11 cellular contexts compared by ENCODE assay signal in the genomic region with DNA sequence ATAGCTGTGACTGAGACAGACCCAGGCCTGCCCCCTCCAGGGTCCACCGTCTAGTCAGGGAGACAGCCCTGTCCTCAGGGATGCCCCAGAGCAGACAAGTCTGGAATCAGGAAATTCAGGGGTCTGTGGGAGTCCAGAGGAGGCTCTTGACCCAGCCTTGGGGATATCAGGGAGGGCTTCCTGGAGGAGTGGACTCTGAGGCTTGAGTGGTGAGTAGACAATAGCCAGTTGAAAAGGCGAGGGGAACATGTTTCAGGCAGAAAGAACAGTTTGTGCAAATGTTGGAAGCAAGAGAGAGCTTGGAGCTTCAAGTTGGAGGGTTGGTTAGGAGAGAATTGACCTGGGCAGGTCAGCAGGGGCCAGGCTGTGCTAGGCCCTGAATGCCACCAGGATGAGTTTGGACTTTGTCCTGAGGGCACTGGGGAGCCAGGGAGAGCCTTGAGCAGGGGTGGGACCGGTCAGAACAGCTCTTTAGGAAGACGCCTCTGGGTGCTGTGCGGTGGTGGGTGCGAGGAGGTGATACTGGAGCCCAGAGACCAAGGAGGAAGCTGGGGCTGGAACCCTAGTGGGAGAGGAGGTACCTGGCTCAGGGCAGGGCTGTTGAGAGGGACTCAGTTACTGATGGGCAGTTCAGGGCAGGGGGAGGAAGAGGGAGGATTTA. TPM values are rescaled to one million over a fixed set of nuclear protein-coding genes. Genes with fewer than 3 reads are reported as not detected.
DNase-seq lines count a peak whose midpoint lies in the region; ATAC-seq, FAIRE-seq and TF ChIP-seq lines count a peak whose summit lies in the region.
"Had no signal": no experiment of that assay in that cellular context is flagged by ENCODE, and none has a peak within 500 bp of the region (broad histone marks: within the 10 kb centered on the region; RNA-seq: fewer than 3 reads in every experiment).

No MANE protein-coding gene starts in this region.

- no peaks in the 10 kb centered on the region for H3K9me3 Mint-ChIP-seq in activated CD4-positive, alpha-beta T cell treated with anti-CD3 and anti-CD28 coated beads, Interleukin-2, amount 10 ng/mL, durations not matched to agents 24 days and 14 days
- H3K9me3 Mint-ChIP-seq in activated CD4-positive, alpha-beta memory T cell treated with anti-CD3 and anti-CD28 coated beads for 36 hours, result no peaks in the 10 kb centered on the region
- H3K9me3 Mint-ChIP-seq in stimulated activated naive B cell treated with anti-CD40 and anti-IgM and Interleukin-4, amounts not matched to agents 10 μg/mL and 1 μg/mL and 100 μg/mL, for 72 hours, result no peaks in the 10 kb centered on the region

- FAIRE-seq in kidney (lab: Jason Lieb, UNC), result no peak

- peak overlapping the region in 1 of 2 donors; percentile 90 for H3K9ac ChIP-seq in kidney (ENCODE audit: low read length in 2 of 2)

- ATAC-seq in stimulated activated naive B cell treated with anti-CD40 and anti-IgM and Interleukin-4, amounts not matched to agents 10 μg/mL and 1 μg/mL and 100 μg/mL, for 72 hours (replicated peaks), result no peak
- no peak for ATAC-seq in GM18867 (IDR thresholded peaks at IDR 0.05; ENCODE audit: unreplicated experiment)

- POLR2A ChIA-PET in activated CD4-positive, alpha-beta memory T cell treated with anti-CD3 and anti-CD28 coated beads for 36 hours (lab: Charles Lee), result no interaction called here

- H3K9me3 ChIP-seq in kidney (ENCODE audit: control insufficient read depth in 1 of 2, low read length in 2 of 2), result no peaks in the 10 kb centered on the region

- H3K27ac ChIP-seq in kidney (ENCODE audit: low read depth in 2 of 2, low read length in 2 of 2), result no peak overlapping the region

- H3K27me3 Mint-ChIP-seq in activated CD4-positive, alpha-beta T cell treated with anti-CD3 and anti-CD28 coated beads, Interleukin-2, amount 10 ng/mL, durations not matched to agents 24 days and 14 days, result peaks cover 2% of the 10 kb centered on the region
- H3K27me3 Mint-ChIP-seq in activated CD4-positive, alpha-beta memory T cell treated with anti-CD3 and anti-CD28 coated beads for 36 hours, result no peaks in the 10 kb centered on the region
- no peaks in the 10 kb centered on the region for H3K27me3 Mint-ChIP-seq in stimulated activated naive B cell treated with anti-CD40 and anti-IgM and Interleukin-4, amounts not matched to agents 10 μg/mL and 1 μg/mL and 100 μg/mL, for 72 hours

- peaks cover 14 to 24% of the 10 kb centered on the region in 2 donors for H3K36me3 ChIP-seq in kidney (ENCODE audit: control insufficient read depth in 1 of 2, insufficient read depth in 2 of 2, low read length in 2 of 2)

- peak overlapping the region; percentile 96 for H3K4me3 Mint-ChIP-seq in activated CD4-positive, alpha-beta T cell treated with anti-CD3 and anti-CD28 coated beads, Interleukin-2, amount 10 ng/mL, durations not matched to agents 24 days and 14 days
- H3K4me3 Mint-ChIP-seq in activated CD4-positive, alpha-beta memory T cell treated with anti-CD3 and anti-CD28 coated beads for 36 hours, result peak overlapping the region; percentile 37
- H3K4me3 Mint-ChIP-seq in stimulated activated naive B cell treated with anti-CD40 and anti-IgM and Interleukin-4, amounts not matched to agents 10 μg/mL and 1 μg/mL and 100 μg/mL, for 72 hours, result peak overlapping the region in 1 of 2 donors; percentile 18

- no peak for TF ChIP-seq CTCF in kidney (IDR thresholded peaks at IDR 0.05; ENCODE audit: borderline replicate concordance, extremely low read depth, insufficient read depth)

- H3K4me3 ChIP-seq in kidney (ENCODE audit: low read length in 2 of 2), result no peak overlapping the region

- H3K4me1 Mint-ChIP-seq in activated CD4-positive, alpha-beta T cell treated with anti-CD3 and anti-CD28 coated beads, Interleukin-2, amount 10 ng/mL, durations not matched to agents 24 days and 14 days, result peaks cover 39% of the 10 kb centered on the region
- H3K4me1 Mint-ChIP-seq in activated CD4-positive, alpha-beta memory T cell treated with anti-CD3 and anti-CD28 coated beads for 36 hours (ENCODE audit: low read depth), result peaks cover 34% of the 10 kb centered on the region
- peaks cover 29 to 50% of the 10 kb centered on the region in 2 donors for H3K4me1 Mint-ChIP-seq in stimulated activated naive B cell treated with anti-CD40 and anti-IgM and Interleukin-4, amounts not matched to agents 10 μg/mL and 1 μg/mL and 100 μg/mL, for 72 hours

- no peak for DNase-seq in activated CD4-positive, alpha-beta T cell treated with anti-CD3 and anti-CD28 coated beads, Interleukin-2, amount 10 ng/mL, durations not matched to agents 24 days and 14 days
- DNase-seq in activated CD4-positive, alpha-beta T cell treated with anti-CD3 and anti-CD28 coated beads for 1 hour, result no peak
- no peak for DNase-seq in activated CD4-positive, alpha-beta memory T cell treated with anti-CD3 and anti-CD28 coated beads for 36 hours
- peak; percentile 75 for DNase-seq in kidney
- DNase-seq in stimulated activated naive B cell treated with anti-CD40 and anti-IgM and Interleukin-4, amounts not matched to agents 10 μg/mL and 1 μg/mL and 100 μg/mL, for 72 hours, result no peak
- no peak for DNase-seq in NCI-H510A (lab: John Stamatoyannopoulos, UW)
- no peak for DNase-seq in EL
- DNase-seq: NCI-H2171, SHP77 treated with DMSO at 0.1 percent for 48 hours had no signal

- peaks cover 51% of the 10 kb centered on the region for H3K36me3 Mint-ChIP-seq in activated CD4-positive, alpha-beta T cell treated with anti-CD3 and anti-CD28 coated beads, Interleukin-2, amount 10 ng/mL, durations not matched to agents 24 days and 14 days (ENCODE audit: low read depth)
- H3K36me3 Mint-ChIP-seq in activated CD4-positive, alpha-beta memory T cell treated with anti-CD3 and anti-CD28 coated beads for 36 hours, result peaks cover 39% of the 10 kb centered on the region
- H3K36me3 Mint-ChIP-seq in stimulated activated naive B cell treated with anti-CD40 and anti-IgM and Interleukin-4, amounts not matched to agents 10 μg/mL and 1 μg/mL and 100 μg/mL, for 72 hours, result peaks cover 34 to 41% of the 10 kb centered on the region in 2 donors

- H3K4me1 ChIP-seq in kidney (ENCODE audit: control insufficient read depth in 1 of 2, insufficient read depth in 1 of 2, low read depth in 1 of 2, low read length in 2 of 2), result peaks cover 8 to 12% of the 10 kb centered on the region in 2 donors

- intact Hi-C loops in activated CD4-positive, alpha-beta T cell treated with anti-CD3 and anti-CD28 coated beads, Interleukin-2, amount 10 ng/mL, durations not matched to agents 24 days and 14 days (cut with micrococcal nuclease), result no loop called here
- intact Hi-C loops in activated CD4-positive, alpha-beta memory T cell treated with anti-CD3 and anti-CD28 coated beads for 36 hours (cut with micrococcal nuclease), result loop anchor here (5.0 kb wide), 1 partner anchor 348 kb away; a partner anchor contains a TSS
- intact Hi-C loops in kidney (cut with DNase I), result no loop called here

- CTCF ChIA-PET in activated CD4-positive, alpha-beta memory T cell treated with anti-CD3 and anti-CD28 coated beads for 36 hours (lab: Charles Lee), result interaction anchor here (1.0 kb wide), 1 partner anchor 15 kb away, joined by 5 read pairs; no protein-coding TSS in a partner anchor

- no peak overlapping the region for H3K27ac Mint-ChIP-seq in activated CD4-positive, alpha-beta T cell treated with anti-CD3 and anti-CD28 coated beads, Interleukin-2, amount 10 ng/mL, durations not matched to agents 24 days and 14 days
- peak overlapping the region; percentile 51 for H3K27ac Mint-ChIP-seq in activated CD4-positive, alpha-beta memory T cell treated with anti-CD3 and anti-CD28 coated beads for 36 hours
- H3K27ac Mint-ChIP-seq in stimulated activated naive B cell treated with anti-CD40 and anti-IgM and Interleukin-4, amounts not matched to agents 10 μg/mL and 1 μg/mL and 100 μg/mL, for 72 hours, result peak overlapping the region; percentile 68

RNA-seq across cellular contexts. Expression of a gene that starts 2.7 kb away (rescaled TPM):
- 40.6 and 44.6 TPM in 2 replicates for total RNA-seq in activated CD4-positive, alpha-beta T cell treated with anti-CD3 and anti-CD28 coated beads, Interleukin-2, amount 10 ng/mL, durations not matched to agents 24 days and 14 days
- total RNA-seq in activated CD4-positive, alpha-beta memory T cell treated with anti-CD3 and anti-CD28 coated beads for 36 hours, result 10 to 100 TPM; 32.7 to 39.1 TPM
- 49.0 TPM for total RNA-seq in kidney
- 14.0 TPM for polyA plus RNA-seq in kidney (ENCODE audit: insufficient read depth, low read depth, low replicate concordance)

RNA-seq across cellular contexts. Expression of a gene that starts 15.7 kb away (rescaled TPM):
- total RNA-seq in activated CD4-positive, alpha-beta T cell treated with anti-CD3 and anti-CD28 coated beads, Interleukin-2, amount 10 ng/mL, durations not matched to agents 24 days and 14 days, result 10.6 and 11.0 TPM in 2 replicates
- total RNA-seq in activated CD4-positive, alpha-beta memory T cell treated with anti-CD3 and anti-CD28 coated beads for 36 hours, result 10 to 100 TPM; 12.4 to 13.7 TPM
- total RNA-seq in kidney, result 28.4 TPM
- polyA plus RNA-seq in kidney (ENCODE audit: insufficient read depth, low read depth, low replicate concordance), result 17.0 TPM

RNA-seq across cellular contexts. Expression of a gene that starts 28.0 kb away (rescaled TPM):
- 17.4 and 17.6 TPM in 2 replicates for total RNA-seq in activated CD4-positive, alpha-beta T cell treated with anti-CD3 and anti-CD28 coated beads, Interleukin-2, amount 10 ng/mL, durations not matched to agents 24 days and 14 days
- 10 to 100 TPM; 13.8 to 14.6 TPM for total RNA-seq in activated CD4-positive, alpha-beta memory T cell treated with anti-CD3 and anti-CD28 coated beads for 36 hours
- total RNA-seq in kidney, result 14.2 TPM
- 3.2 TPM for polyA plus RNA-seq in kidney (ENCODE audit: insufficient read depth, low read depth, low replicate concordance)

RNA-seq across cellular contexts. Expression of a gene that starts 50.6 kb away (rescaled TPM):
- total RNA-seq in activated CD4-positive, alpha-beta T cell treated with anti-CD3 and anti-CD28 coated beads, Interleukin-2, amount 10 ng/mL, durations not matched to agents 24 days and 14 days, result 0.16 and 0.88 TPM in 2 replicates
- under 1 TPM in 1 of 2 experiments, not detected in 1; 0.48 TPM for total RNA-seq in activated CD4-positive, alpha-beta memory T cell treated with anti-CD3 and anti-CD28 coated beads for 36 hours
- 26.6 TPM for total RNA-seq in kidney
- 6.5 TPM for polyA plus RNA-seq in kidney (ENCODE audit: insufficient read depth, low read depth, low replicate concordance)
- polyA plus RNA-seq: neural cell had no signal
